8 cellular contexts compared by ENCODE assay signal in genomic region chr2:173355132-173355865, GRCh38. TPM values are rescaled to one million over a fixed set of nuclear protein-coding genes. Genes with fewer than 3 reads are reported as not detected.
DNase-seq lines count a peak whose midpoint lies in the region; ATAC-seq, FAIRE-seq and TF ChIP-seq lines count a peak whose summit lies in the region.

No MANE protein-coding gene starts in this region.

- DNase-seq in AG09309 (ENCODE audit: low read depth) (no peak), GM18507 (ENCODE audit: extremely low spot score, insufficient read length, low read depth) (peak; percentile 20), NCI-H2171 treated with DMSO at 0.1 percent for 48 hours (lab: John Stamatoyannopoulos, UW) (peak; percentile 34), fibroblast of lung (ENCODE audit: low read depth in 2 of 2) (peak; percentile 62 to 74), COLO829 (ENCODE audit: low spot score) (no peak)
- peak; percentile 69 for DNase-seq in activated CD8-positive, alpha-beta T cell treated with anti-CD3 and anti-CD28 coated beads for 36 hours

- FAIRE-seq in GM18507 (lab: Jason Lieb, UNC) = peak; percentile 35

- H3K9me2 ChIP-seq in neural cell (ENCODE audit: insufficient read depth, low read length) = no peaks in the 10 kb centered on the region

- H4K20me1 ChIP-seq in fibroblast of lung (ENCODE audit: control insufficient read depth, extremely low read depth, insufficient read depth, low read length) (no peaks in the 10 kb centered on the region), neural cell (ENCODE audit: insufficient read depth) (no peaks in the 10 kb centered on the region)

- POLR2A ChIA-PET in activated CD8-positive, alpha-beta T cell treated with anti-CD3 and anti-CD28 coated beads for 36 hours (lab: Charles Lee) = interaction anchor here (1.6 kb wide), 1 partner anchor 9 kb away, joined by 5 read pairs; no protein-coding TSS in a partner anchor

- peak overlapping the region; percentile 42 for H3K4me3 ChIP-seq in AG09309 (ENCODE audit: control insufficient read depth, low read depth, low read length)
- H3K4me3 ChIP-seq in fibroblast of lung (replicated peaks in 1 of 4; ENCODE audit: control extremely low read depth in 1 of 4, insufficient read depth in 1 of 4, low read depth in 3 of 4, low read length in 4 of 4) = peak overlapping the region; percentile 69 to 85 (median 74)
- peak overlapping the region; percentile 78 for H3K4me3 ChIP-seq in neural cell (ENCODE audit: low read length)

- CTCF ChIA-PET in activated CD8-positive, alpha-beta T cell treated with anti-CD3 and anti-CD28 coated beads for 36 hours (lab: Charles Lee) = interaction anchor here (0.5 kb wide), 1 partner anchor 9 kb away, joined by 4 read pairs; no protein-coding TSS in a partner anchor

- H3K9ac ChIP-seq in fibroblast of lung (ENCODE audit: insufficient read depth, low read length) (peak overlapping the region; percentile 82), neural cell (ENCODE audit: low read length) (peak overlapping the region; percentile 42)

- peaks cover 37% of the 10 kb centered on the region for H3K4me1 Mint-ChIP-seq in activated CD8-positive, alpha-beta T cell treated with anti-CD3 and anti-CD28 coated beads for 36 hours (ENCODE audit: low read depth)

- intact Hi-C loops in activated CD8-positive, alpha-beta T cell treated with anti-CD3 and anti-CD28 coated beads for 36 hours (cut with micrococcal nuclease) = no loop called here

- H3K36me3 ChIP-seq in fibroblast of lung (ENCODE audit: control insufficient read depth, insufficient read depth, low read length) (no peaks in the 10 kb centered on the region), neural cell (ENCODE audit: insufficient read depth, low read length) (no peaks in the 10 kb centered on the region)

- H2AFZ ChIP-seq in fibroblast of lung (ENCODE audit: low read length) (peak overlapping the region; percentile 88), neural cell (ENCODE audit: low read depth, low read length) (no peak overlapping the region)

- no peak for TF ChIP-seq EP300 in neural cell (conservative IDR thresholded peaks at IDR 0.05; ENCODE audit: poor library complexity, severe bottlenecking)

- H3F3A ChIP-seq in neural cell (ENCODE audit: insufficient read depth, low read length, poor library complexity, severe bottlenecking) = peaks cover 3% of the 10 kb centered on the region

- peak overlapping the region; percentile 90 for H3K4me2 ChIP-seq in fibroblast of lung (ENCODE audit: extremely low read depth, insufficient read depth, low read length)
- H3K4me2 ChIP-seq in neural cell (ENCODE audit: low read length) = peak overlapping the region; percentile 54

- TF ChIP-seq RAD21 in neural cell (conservative IDR thresholded peaks at IDR 0.05) = no peak

- H3K79me2 ChIP-seq in fibroblast of lung (ENCODE audit: control insufficient read depth, insufficient read depth, low read length) (peaks cover 3% of the 10 kb centered on the region), neural cell (replicated peaks; ENCODE audit: insufficient read depth, low read length) (peaks cover 12% of the 10 kb centered on the region)

- peaks cover 7% of the 10 kb centered on the region for H3K27me3 ChIP-seq in fibroblast of lung (ENCODE audit: control insufficient read depth, insufficient read depth, low read length)
- H3K27me3 ChIP-seq in neural cell (ENCODE audit: insufficient read depth, low read depth, low read length) = peaks cover 51% of the 10 kb centered on the region

- H3K4me3 Mint-ChIP-seq in activated CD8-positive, alpha-beta T cell treated with anti-CD3 and anti-CD28 coated beads for 36 hours = peak overlapping the region; percentile 81

- no peak for TF ChIP-seq CTCF in AG09309 (IDR thresholded peaks at IDR 0.05; ENCODE audit: control insufficient read depth, insufficient read depth, low read depth, low read length, missing control alignments)
- TF ChIP-seq CTCF in activated CD8-positive, alpha-beta T cell treated with anti-CD3 and anti-CD28 coated beads for 36 hours (IDR thresholded peaks at IDR 0.05) = no peak
- no peak for TF ChIP-seq CTCF in fibroblast of lung (conservative IDR thresholded peaks at IDR 0.05 in 1 of 2, IDR thresholded peaks at IDR 0.05 in 1 of 2; ENCODE audit: low read depth in 1 of 2, low read length in 2 of 2)
- TF ChIP-seq CTCF in neural cell (IDR thresholded peaks at IDR 0.05; ENCODE audit: poor library complexity, severe bottlenecking) = no peak

- H3K9me3 Mint-ChIP-seq in activated CD8-positive, alpha-beta T cell treated with anti-CD3 and anti-CD28 coated beads for 36 hours = no peaks in the 10 kb centered on the region

- peaks cover 42% of the 10 kb centered on the region for H3K36me3 Mint-ChIP-seq in activated CD8-positive, alpha-beta T cell treated with anti-CD3 and anti-CD28 coated beads for 36 hours (ENCODE audit: low read depth)

- peaks cover 5% of the 10 kb centered on the region for H3K4me1 ChIP-seq in fibroblast of lung (ENCODE audit: control insufficient read depth, extremely low read depth, insufficient read depth, low read length)

- H3K9me3 ChIP-seq in fibroblast of lung (ENCODE audit: control insufficient read depth, insufficient read depth, low read depth, low read length) = no peaks in the 10 kb centered on the region
- H3K9me3 ChIP-seq in neural cell (ENCODE audit: low read length) = peaks cover 3% of the 10 kb centered on the region

- H3K27ac ChIP-seq in fibroblast of lung (ENCODE audit: insufficient read depth, low read length) = peak overlapping the region; percentile 47
- H3K27ac ChIP-seq in neural cell (ENCODE audit: low read length) = no peak overlapping the region

- H3K27ac Mint-ChIP-seq in activated CD8-positive, alpha-beta T cell treated with anti-CD3 and anti-CD28 coated beads for 36 hours = peak overlapping the region; percentile 76

- peaks cover 32% of the 10 kb centered on the region for H3K27me3 Mint-ChIP-seq in activated CD8-positive, alpha-beta T cell treated with anti-CD3 and anti-CD28 coated beads for 36 hours

- ATAC-seq in HG02970 (IDR thresholded peaks at IDR 0.05; ENCODE audit: low FRiP score, unreplicated experiment) = peak; percentile 30
- ATAC-seq in activated CD8-positive, alpha-beta T cell treated with anti-CD3 and anti-CD28 coated beads for 36 hours = peak; percentile 46

TF ChIP-seq in neural cell, 6 proteins besides CTCF, POLR2A, EP300 and RAD21:
- TF ChIP-seq MXI1 (conservative IDR thresholded peaks at IDR 0.05; ENCODE audit: poor library complexity, severe bottlenecking) (peak; percentile 38), REST (IDR thresholded peaks at IDR 0.05; ENCODE audit: borderline replicate concordance) (peak; percentile 16), POLR2AphosphoS5 (IDR thresholded peaks at IDR 0.05) (no peak), EZH2 (IDR thresholded peaks at IDR 0.05; ENCODE audit: borderline replicate concordance, insufficient read depth, low read length, poor library complexity, severe bottlenecking) (peak; percentile 87), SMC3 (conservative IDR thresholded peaks at IDR 0.05; ENCODE audit: poor library complexity) (no peak), TAF1 (IDR thresholded peaks at IDR 0.05; ENCODE audit: low read depth) (no peak)

RNA-seq across cellular contexts. Expression of gene CDCA7, which starts 0.6 kb away (rescaled TPM):
- 10 to 100 TPM; 88.5 to 91.7 TPM for total RNA-seq in activated CD8-positive, alpha-beta T cell treated with anti-CD3 and anti-CD28 coated beads for 36 hours
- total RNA-seq in fibroblast of lung = 1.3 and 1.5 TPM in 2 replicates
- 10.3 and 17.8 TPM in 2 replicates for polyA plus RNA-seq in fibroblast of lung
- 5.2 and 9.3 TPM in 2 replicates for polyA plus RNA-seq in fibroblast of lung (2012)
- 2.7 and 12.1 TPM in 2 replicates for polyA minus RNA-seq in fibroblast of lung (ENCODE audit: low replicate concordance)
- 0.27 and 0.78 TPM in 2 replicates for polyA plus RNA-seq in neural cell
- polyA minus RNA-seq in neural cell = 0.69 and 0.97 TPM in 2 replicates

Comparison
In these comparisons a context has a peak if more than half of its experiments do, and no peak if none do; other contexts are left out.
1. DNase-seq: peak in GM18507 (single experiment), NCI-H2171 treated with DMSO at 0.1 percent for 48 hours (single experiment), activated CD8-positive, alpha-beta T cell treated with anti-CD3 and anti-CD28 coated beads for 36 hours (single experiment) and fibroblast of lung (2 of 2); none in AG09309 (single experiment) and COLO829 (single experiment).
2. RNA of gene CDCA7, which starts 0.6 kb away (total RNA-seq): 88.5 to 91.7 TPM in activated CD8-positive, alpha-beta T cell treated with anti-CD3 and anti-CD28 coated beads for 36 hours; 1.3 to 1.5 TPM in fibroblast of lung; every median in the first group is over 10 times any median in the second.
3. Peak in every context shown above with its lines, with median percentiles within 50 percentile points of each other: H3K4me3 ChIP-seq.